ENCODE assay signal across 1 cellular context in the genomic region with DNA sequence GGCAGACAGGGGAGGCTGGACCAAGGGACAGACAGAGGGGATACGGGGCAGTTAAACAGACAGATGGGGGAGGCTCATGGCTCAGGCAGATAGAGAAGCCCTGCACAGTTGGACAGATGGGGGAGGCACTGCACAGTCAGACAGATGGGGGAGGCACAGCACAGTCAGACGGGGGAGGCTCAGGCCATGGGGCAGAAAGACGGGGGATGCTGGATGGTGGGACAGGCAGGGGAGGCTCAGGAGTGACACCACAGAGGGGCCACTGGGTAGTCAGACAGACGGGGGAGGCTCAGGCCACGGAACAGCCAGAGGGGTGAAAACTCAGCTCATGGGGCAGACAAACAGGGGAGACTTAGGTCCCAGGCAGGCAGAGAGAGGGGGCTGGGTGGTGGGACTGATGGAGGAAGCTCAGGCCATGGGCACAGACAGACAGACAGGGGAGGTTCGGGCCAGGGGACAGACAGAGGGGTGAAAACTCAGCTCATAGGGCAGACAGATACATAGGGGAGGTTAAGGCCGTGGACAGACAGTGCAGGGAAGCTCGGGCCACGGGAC.
A peak's percentile ranks its signal among the peaks of the same experiment; 100 is the strongest.
TF ChIP-seq lines count a peak whose summit lies in the region.

No MANE protein-coding gene starts in this region.

TF ChIP-seq in HepG2, 621 proteins besides CTCF, POLR2A, EP300 and RAD21 (continued from another document):
- TF ChIP-seq, protein P1, sequence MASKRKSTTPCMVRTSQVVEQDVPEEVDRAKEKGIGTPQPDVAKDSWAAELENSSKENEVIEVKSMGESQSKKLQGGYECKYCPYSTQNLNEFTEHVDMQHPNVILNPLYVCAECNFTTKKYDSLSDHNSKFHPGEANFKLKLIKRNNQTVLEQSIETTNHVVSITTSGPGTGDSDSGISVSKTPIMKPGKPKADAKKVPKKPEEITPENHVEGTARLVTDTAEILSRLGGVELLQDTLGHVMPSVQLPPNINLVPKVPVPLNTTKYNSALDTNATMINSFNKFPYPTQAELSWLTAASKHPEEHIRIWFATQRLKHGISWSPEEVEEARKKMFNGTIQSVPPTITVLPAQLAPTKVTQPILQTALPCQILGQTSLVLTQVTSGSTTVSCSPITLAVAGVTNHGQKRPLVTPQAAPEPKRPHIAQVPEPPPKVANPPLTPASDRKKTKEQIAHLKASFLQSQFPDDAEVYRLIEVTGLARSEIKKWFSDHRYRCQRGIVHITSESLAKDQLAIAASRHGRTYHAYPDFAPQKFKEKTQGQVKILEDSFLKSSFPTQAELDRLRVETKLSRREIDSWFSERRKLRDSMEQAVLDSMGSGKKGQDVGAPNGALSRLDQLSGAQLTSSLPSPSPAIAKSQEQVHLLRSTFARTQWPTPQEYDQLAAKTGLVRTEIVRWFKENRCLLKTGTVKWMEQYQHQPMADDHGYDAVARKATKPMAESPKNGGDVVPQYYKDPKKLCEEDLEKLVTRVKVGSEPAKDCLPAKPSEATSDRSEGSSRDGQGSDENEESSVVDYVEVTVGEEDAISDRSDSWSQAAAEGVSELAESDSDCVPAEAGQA (IDR thresholded peaks at IDR 0.05; ENCODE audit: low read depth), result no peak
- TF ChIP-seq, protein P1 (CRISPR knock-in tag; IDR thresholded peaks at IDR 0.05; ENCODE audit: borderline replicate concordance), result no peak
- TF ChIP-seq ZNF564 (CRISPR knock-in tag; IDR thresholded peaks at IDR 0.05), result no peak
- no peak for TF ChIP-seq ZNF3 (CRISPR knock-in tag; IDR thresholded peaks at IDR 0.05)
- TF ChIP-seq ZNF224 (CRISPR knock-in tag; IDR thresholded peaks at IDR 0.05), result 0 out of 2 replicates have a peak, but pooled peaks have one; percentile 0
- no peak for TF ChIP-seq TBP (CRISPR knock-in tag; IDR thresholded peaks at IDR 0.05)
- TF ChIP-seq, protein P2, sequence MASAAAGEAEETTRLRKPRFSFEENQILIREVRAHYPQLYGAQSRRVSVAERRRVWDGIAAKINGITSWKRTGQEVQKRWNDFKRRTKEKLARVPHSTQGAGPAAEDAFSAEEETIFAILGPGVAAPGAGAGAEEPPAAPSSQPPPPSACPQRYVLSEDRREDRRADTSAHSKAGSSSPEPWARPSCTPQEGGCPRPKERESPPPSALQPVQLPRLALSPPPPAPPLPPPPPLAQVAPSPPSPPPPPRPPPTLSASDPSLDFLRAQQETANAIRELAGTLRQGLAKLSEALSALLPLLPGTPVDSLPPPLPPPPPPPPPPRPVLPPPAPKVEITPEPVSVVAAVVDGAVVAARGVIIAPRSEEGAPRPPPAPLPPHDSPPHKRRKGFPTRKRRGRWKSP (CRISPR knock-in tag; IDR thresholded peaks at IDR 0.05), result no peak
- TF ChIP-seq, protein P3, sequence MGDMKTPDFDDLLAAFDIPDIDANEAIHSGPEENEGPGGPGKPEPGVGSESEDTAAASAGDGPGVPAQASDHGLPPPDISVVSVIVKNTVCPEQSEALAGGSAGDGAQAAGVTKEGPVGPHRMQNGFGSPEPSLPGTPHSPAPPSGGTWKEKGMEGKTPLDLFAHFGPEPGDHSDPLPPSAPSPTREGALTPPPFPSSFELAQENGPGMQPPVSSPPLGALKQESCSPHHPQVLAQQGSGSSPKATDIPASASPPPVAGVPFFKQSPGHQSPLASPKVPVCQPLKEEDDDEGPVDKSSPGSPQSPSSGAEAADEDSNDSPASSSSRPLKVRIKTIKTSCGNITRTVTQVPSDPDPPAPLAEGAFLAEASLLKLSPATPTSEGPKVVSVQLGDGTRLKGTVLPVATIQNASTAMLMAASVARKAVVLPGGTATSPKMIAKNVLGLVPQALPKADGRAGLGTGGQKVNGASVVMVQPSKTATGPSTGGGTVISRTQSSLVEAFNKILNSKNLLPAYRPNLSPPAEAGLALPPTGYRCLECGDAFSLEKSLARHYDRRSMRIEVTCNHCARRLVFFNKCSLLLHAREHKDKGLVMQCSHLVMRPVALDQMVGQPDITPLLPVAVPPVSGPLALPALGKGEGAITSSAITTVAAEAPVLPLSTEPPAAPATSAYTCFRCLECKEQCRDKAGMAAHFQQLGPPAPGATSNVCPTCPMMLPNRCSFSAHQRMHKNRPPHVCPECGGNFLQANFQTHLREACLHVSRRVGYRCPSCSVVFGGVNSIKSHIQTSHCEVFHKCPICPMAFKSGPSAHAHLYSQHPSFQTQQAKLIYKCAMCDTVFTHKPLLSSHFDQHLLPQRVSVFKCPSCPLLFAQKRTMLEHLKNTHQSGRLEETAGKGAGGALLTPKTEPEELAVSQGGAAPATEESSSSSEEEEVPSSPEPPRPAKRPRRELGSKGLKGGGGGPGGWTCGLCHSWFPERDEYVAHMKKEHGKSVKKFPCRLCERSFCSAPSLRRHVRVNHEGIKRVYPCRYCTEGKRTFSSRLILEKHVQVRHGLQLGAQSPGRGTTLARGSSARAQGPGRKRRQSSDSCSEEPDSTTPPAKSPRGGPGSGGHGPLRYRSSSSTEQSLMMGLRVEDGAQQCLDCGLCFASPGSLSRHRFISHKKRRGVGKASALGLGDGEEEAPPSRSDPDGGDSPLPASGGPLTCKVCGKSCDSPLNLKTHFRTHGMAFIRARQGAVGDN (CRISPR knock-in tag; IDR thresholded peaks at IDR 0.05), result no peak
- TF ChIP-seq, protein P4, sequence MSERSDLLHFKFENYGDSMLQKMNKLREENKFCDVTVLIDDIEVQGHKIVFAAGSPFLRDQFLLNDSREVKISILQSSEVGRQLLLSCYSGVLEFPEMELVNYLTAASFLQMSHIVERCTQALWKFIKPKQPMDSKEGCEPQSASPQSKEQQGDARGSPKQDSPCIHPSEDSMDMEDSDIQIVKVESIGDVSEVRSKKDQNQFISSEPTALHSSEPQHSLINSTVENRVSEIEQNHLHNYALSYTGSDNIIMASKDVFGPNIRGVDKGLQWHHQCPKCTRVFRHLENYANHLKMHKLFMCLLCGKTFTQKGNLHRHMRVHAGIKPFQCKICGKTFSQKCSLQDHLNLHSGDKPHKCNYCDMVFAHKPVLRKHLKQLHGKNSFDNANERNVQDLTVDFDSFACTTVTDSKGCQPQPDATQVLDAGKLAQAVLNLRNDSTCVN (CRISPR knock-in tag; IDR thresholded peaks at IDR 0.05; ENCODE audit: borderline replicate concordance), result no peak
- TF ChIP-seq MIXL1 (CRISPR knock-in tag; IDR thresholded peaks at IDR 0.05), result no peak
- TF ChIP-seq ZNF788 (CRISPR knock-in tag; IDR thresholded peaks at IDR 0.05; ENCODE audit: borderline replicate concordance), result 0 out of 2 replicates have a peak, but pooled peaks have one; percentile 41
- TF ChIP-seq, protein P5, sequence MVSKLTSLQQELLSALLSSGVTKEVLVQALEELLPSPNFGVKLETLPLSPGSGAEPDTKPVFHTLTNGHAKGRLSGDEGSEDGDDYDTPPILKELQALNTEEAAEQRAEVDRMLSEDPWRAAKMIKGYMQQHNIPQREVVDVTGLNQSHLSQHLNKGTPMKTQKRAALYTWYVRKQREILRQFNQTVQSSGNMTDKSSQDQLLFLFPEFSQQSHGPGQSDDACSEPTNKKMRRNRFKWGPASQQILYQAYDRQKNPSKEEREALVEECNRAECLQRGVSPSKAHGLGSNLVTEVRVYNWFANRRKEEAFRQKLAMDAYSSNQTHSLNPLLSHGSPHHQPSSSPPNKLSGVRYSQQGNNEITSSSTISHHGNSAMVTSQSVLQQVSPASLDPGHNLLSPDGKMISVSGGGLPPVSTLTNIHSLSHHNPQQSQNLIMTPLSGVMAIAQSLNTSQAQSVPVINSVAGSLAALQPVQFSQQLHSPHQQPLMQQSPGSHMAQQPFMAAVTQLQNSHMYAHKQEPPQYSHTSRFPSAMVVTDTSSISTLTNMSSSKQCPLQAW (CRISPR knock-in tag; IDR thresholded peaks at IDR 0.05), result no peak
- TF ChIP-seq, protein P6, sequence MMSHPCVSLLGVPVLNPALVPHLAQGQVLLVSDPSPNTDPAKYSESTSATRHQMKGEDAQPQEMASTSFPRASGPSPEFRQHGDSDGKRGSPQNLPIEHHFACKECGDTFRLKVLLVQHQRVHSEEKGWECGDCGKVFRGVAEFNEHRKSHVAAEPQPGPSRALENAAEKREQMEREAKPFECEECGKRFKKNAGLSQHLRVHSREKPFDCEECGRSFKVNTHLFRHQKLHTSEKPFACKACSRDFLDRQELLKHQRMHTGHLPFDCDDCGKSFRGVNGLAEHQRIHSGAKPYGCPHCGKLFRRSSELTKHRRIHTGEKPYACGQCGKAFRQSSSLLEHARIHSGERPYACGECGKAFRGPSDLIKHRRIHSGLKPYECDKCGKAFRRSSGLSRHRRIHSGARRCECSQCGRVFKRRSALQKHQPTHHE (CRISPR knock-in tag; IDR thresholded peaks at IDR 0.05; ENCODE audit: borderline replicate concordance), result 0 out of 2 replicates have a peak, but pooled peaks have one; percentile 54
- TF ChIP-seq ZNF629 (CRISPR knock-in tag; conservative IDR thresholded peaks at IDR 0.05), result no peak
- TF ChIP-seq ZNF136 (CRISPR knock-in tag; IDR thresholded peaks at IDR 0.05; ENCODE audit: low read depth), result no peak
- no peak for TF ChIP-seq ZBTB20 (CRISPR knock-in tag; IDR thresholded peaks at IDR 0.05; ENCODE audit: borderline replicate concordance, low read depth)
- TF ChIP-seq ZNF547 (CRISPR knock-in tag; IDR thresholded peaks at IDR 0.05), result no peak
- TF ChIP-seq, protein P7, sequence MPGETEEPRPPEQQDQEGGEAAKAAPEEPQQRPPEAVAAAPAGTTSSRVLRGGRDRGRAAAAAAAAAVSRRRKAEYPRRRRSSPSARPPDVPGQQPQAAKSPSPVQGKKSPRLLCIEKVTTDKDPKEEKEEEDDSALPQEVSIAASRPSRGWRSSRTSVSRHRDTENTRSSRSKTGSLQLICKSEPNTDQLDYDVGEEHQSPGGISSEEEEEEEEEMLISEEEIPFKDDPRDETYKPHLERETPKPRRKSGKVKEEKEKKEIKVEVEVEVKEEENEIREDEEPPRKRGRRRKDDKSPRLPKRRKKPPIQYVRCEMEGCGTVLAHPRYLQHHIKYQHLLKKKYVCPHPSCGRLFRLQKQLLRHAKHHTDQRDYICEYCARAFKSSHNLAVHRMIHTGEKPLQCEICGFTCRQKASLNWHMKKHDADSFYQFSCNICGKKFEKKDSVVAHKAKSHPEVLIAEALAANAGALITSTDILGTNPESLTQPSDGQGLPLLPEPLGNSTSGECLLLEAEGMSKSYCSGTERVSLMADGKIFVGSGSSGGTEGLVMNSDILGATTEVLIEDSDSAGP (CRISPR knock-in tag; IDR thresholded peaks at IDR 0.05; ENCODE audit: borderline replicate concordance), result peak; percentile 38; the same call in 1 of the 2 replicates
TF ChIP-seq in HepG2: peak in this region for 10.
